10 cellular contexts compared by ENCODE assay signal in the genomic region with DNA sequence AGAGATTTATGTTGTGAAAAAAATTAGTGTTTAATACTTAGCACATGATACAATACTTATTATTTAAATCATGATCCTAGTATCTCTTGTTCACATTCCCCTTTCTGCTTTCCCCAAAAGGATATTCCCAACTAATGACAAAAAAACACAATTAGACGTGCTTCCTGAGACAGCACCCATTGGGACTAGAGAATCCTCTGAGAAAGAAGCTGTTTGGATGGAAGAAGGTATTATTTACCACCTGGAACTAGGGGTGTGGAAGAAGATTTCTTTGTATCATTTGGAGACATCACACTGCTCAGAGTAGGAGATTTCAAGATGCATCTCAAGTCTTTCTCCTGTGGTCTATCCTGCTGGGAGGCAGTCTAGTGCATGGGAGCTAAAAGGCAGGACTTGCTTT. TPM values are rescaled to one million over a fixed set of nuclear protein-coding genes. Genes with fewer than 3 reads are reported as not detected.
"Had no signal": no experiment of that assay in that cellular context is flagged by ENCODE, and none has a peak within 500 bp of the region (broad histone marks: within the 10 kb centered on the region; RNA-seq: fewer than 3 reads in every experiment).

Gene OR10Z1, plus strand, starts transcription at position 301 of the 400 bp plus-strand sequence. CDS start 1,171 bp downstream, outside the sequence.

- H3K27ac ChIP-seq: HL-60 had no signal

- H3K4me3 ChIP-seq: K562 had no signal

- H3K4me3 Mint-ChIP-seq: IgD-negative memory B cell had no signal

- H3K36me3 Mint-ChIP-seq: IgD-negative memory B cell had no signal

- H3K27me3 Mint-ChIP-seq: IgD-negative memory B cell had no signal

- FAIRE-seq: HepG2, HTR-8/SVneo, K562 had no signal

- H3K4me1 Mint-ChIP-seq: IgD-negative memory B cell had no signal

- DNase-seq: IMR-90, KBM-7, KG1 had no signal

- ATAC-seq: HepG2, K562 had no signal

- H3K27ac Mint-ChIP-seq: IgD-negative memory B cell had no signal

RNA-seq across cellular contexts. Expression of gene OR10Z1, which starts in this region (rescaled TPM):
- total RNA-seq: HepG2, HT-29, HT1080, IMR-90, K562 had no signal
- polyA plus RNA-seq: HepG2, IgD-negative memory B cell, IMR-90 had no signal
